In the genomic region with DNA sequence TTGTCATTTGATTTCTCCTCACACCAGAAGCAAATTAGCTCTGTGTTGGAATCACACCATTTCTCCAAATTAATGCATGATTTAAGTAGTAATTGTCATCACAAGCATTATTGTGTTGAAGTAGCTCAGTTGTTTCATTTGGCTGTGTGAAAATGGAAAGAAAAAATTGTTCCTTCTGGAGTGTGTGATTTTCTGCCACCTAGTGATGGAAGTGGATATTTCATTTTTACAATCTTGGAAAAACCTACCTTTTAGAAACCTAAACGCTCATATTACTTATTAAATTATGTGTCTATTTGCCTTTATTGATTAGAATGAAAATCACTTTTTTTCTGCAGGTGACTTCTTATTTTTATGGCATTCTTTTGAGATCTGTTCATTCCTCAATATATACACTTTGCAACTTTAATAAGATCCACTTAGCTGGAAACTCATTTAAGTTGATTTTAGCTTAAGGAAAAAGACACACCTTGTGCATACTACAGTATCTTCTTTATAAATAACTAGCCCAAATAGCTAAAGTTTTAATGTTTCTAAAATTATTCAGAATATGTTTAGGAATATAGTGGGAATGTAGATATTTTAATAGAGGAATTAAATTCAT, we compare ENCODE assay signal across 1 cellular context.
TF ChIP-seq lines count a peak whose summit lies in the region.

No MANE protein-coding gene starts in this region.

TF ChIP-seq in HCT116, 20 proteins besides CTCF, POLR2A, EP300 and RAD21 (continued from another document):
- no peak for TF ChIP-seq CEBPB (IDR thresholded peaks at IDR 0.05; ENCODE audit: low read depth)
- no peak for TF ChIP-seq SRF (IDR thresholded peaks at IDR 0.05; ENCODE audit: low read depth)
- TF ChIP-seq, protein P1, sequence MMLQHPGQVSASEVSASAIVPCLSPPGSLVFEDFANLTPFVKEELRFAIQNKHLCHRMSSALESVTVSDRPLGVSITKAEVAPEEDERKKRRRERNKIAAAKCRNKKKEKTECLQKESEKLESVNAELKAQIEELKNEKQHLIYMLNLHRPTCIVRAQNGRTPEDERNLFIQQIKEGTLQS (IDR thresholded peaks at IDR 0.05): no peak
- no peak for TF ChIP-seq SP1 (IDR thresholded peaks at IDR 0.05; ENCODE audit: low read depth)
- TF ChIP-seq ZNF274 (IDR thresholded peaks at IDR 0.05; ENCODE audit: low read depth, low read length): no peak
- TF ChIP-seq FOSL1 (IDR thresholded peaks at IDR 0.05; ENCODE audit: low read depth): no peak
- no peak for TF ChIP-seq EGR1 (IDR thresholded peaks at IDR 0.05; ENCODE audit: low read depth)
- no peak for TF ChIP-seq POLR2AphosphoS5 (IDR thresholded peaks at IDR 0.05; ENCODE audit: low read depth, low read length)
- TF ChIP-seq ZFX (IDR thresholded peaks at IDR 0.05): no peak
- no peak for TF ChIP-seq JUND (IDR thresholded peaks at IDR 0.05)
- TF ChIP-seq, protein P2, sequence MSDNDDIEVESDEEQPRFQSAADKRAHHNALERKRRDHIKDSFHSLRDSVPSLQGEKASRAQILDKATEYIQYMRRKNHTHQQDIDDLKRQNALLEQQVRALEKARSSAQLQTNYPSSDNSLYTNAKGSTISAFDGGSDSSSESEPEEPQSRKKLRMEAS (IDR thresholded peaks at IDR 0.05): no peak
- TF ChIP-seq, protein P3, sequence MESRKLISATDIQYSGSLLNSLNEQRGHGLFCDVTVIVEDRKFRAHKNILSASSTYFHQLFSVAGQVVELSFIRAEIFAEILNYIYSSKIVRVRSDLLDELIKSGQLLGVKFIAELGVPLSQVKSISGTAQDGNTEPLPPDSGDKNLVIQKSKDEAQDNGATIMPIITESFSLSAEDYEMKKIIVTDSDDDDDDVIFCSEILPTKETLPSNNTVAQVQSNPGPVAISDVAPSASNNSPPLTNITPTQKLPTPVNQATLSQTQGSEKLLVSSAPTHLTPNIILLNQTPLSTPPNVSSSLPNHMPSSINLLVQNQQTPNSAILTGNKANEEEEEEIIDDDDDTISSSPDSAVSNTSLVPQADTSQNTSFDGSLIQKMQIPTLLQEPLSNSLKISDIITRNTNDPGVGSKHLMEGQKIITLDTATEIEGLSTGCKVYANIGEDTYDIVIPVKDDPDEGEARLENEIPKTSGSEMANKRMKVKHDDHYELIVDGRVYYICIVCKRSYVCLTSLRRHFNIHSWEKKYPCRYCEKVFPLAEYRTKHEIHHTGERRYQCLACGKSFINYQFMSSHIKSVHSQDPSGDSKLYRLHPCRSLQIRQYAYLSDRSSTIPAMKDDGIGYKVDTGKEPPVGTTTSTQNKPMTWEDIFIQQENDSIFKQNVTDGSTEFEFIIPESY (IDR thresholded peaks at IDR 0.05; ENCODE audit: extremely low read depth, insufficient replicate concordance, low read length): no peak
